In genomic region chr3:142028174-142028833, GRCh38 we compare ENCODE assay signal across 1 cellular context.
TF ChIP-seq lines count a peak whose summit lies in the region.

No MANE protein-coding gene starts in this region.

TF ChIP-seq in K562, 482 proteins besides CTCF, POLR2A, EP300 and RAD21 (continued from another document and continues in another):
- TF ChIP-seq STAT6 (CRISPR knock-in tag; IDR thresholded peaks at IDR 0.05), result no peak
- TF ChIP-seq HDAC2 (IDR thresholded peaks at IDR 0.05), result peak; percentile 70
- no peak for TF ChIP-seq ZNF740 (CRISPR knock-in tag; IDR thresholded peaks at IDR 0.05)
- TF ChIP-seq ZNF740 (tag; IDR thresholded peaks at IDR 0.05), result peak in 1 of 2 experiments; percentile 55; a peak in 1 of 4 replicates
- TF ChIP-seq ZNF589 (CRISPR knock-in tag; IDR thresholded peaks at IDR 0.05; ENCODE audit: low read depth), result peak; percentile 58
- TF ChIP-seq STAG1 (CRISPR knock-in tag; IDR thresholded peaks at IDR 0.05; ENCODE audit: borderline replicate concordance), result no peak
- TF ChIP-seq PHF8 (IDR thresholded peaks at IDR 0.05; ENCODE audit: borderline replicate concordance, low read length), result peak; percentile 39; the same call in 1 of the 2 replicates
- TF ChIP-seq ZNF140 (CRISPR knock-in tag; IDR thresholded peaks at IDR 0.05), result no peak
- TF ChIP-seq, protein P1, sequence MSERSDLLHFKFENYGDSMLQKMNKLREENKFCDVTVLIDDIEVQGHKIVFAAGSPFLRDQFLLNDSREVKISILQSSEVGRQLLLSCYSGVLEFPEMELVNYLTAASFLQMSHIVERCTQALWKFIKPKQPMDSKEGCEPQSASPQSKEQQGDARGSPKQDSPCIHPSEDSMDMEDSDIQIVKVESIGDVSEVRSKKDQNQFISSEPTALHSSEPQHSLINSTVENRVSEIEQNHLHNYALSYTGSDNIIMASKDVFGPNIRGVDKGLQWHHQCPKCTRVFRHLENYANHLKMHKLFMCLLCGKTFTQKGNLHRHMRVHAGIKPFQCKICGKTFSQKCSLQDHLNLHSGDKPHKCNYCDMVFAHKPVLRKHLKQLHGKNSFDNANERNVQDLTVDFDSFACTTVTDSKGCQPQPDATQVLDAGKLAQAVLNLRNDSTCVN (CRISPR knock-in tag; IDR thresholded peaks at IDR 0.05), result no peak
- peak; percentile 40 for TF ChIP-seq KDM5B (IDR thresholded peaks at IDR 0.05; ENCODE audit: insufficient replicate concordance, low read depth, low read length)
- TF ChIP-seq POLR2H (tag; IDR thresholded peaks at IDR 0.05; ENCODE audit: low read depth), result peak; percentile 3; the same call in 1 of the 2 replicates
- TF ChIP-seq FOXM1 (IDR thresholded peaks at IDR 0.05; ENCODE audit: low read depth), result peak; percentile 32; the same call in 1 of the 2 replicates
- TF ChIP-seq FOXM1 (CRISPR knock-in tag; IDR thresholded peaks at IDR 0.05; ENCODE audit: low read depth), result no peak
- peak in 1 of 2 experiments; percentile 69; a peak in 2 of 4 replicates for TF ChIP-seq HDAC1 (IDR thresholded peaks at IDR 0.05)
- TF ChIP-seq PHF21A (IDR thresholded peaks at IDR 0.05; ENCODE audit: borderline replicate concordance, low read depth), result no peak
- no peak for TF ChIP-seq GTF3C2 (IDR thresholded peaks at IDR 0.05; ENCODE audit: borderline replicate concordance, extremely low read depth, insufficient read length)
- TF ChIP-seq RBM39 (optimal IDR thresholded peaks at IDR 0.05; ENCODE audit: low read depth, low read length), result no peak
- no peak for TF ChIP-seq PATZ1 (CRISPR knock-in tag; IDR thresholded peaks at IDR 0.05; ENCODE audit: borderline replicate concordance)
- no peak for TF ChIP-seq ZNF518B (CRISPR knock-in tag; IDR thresholded peaks at IDR 0.05)
- TF ChIP-seq SNIP1 (IDR thresholded peaks at IDR 0.05; ENCODE audit: low read depth), result no peak
- TF ChIP-seq ZNF143 (CRISPR knock-in tag; IDR thresholded peaks at IDR 0.05), result no peak
- TF ChIP-seq, protein P2, sequence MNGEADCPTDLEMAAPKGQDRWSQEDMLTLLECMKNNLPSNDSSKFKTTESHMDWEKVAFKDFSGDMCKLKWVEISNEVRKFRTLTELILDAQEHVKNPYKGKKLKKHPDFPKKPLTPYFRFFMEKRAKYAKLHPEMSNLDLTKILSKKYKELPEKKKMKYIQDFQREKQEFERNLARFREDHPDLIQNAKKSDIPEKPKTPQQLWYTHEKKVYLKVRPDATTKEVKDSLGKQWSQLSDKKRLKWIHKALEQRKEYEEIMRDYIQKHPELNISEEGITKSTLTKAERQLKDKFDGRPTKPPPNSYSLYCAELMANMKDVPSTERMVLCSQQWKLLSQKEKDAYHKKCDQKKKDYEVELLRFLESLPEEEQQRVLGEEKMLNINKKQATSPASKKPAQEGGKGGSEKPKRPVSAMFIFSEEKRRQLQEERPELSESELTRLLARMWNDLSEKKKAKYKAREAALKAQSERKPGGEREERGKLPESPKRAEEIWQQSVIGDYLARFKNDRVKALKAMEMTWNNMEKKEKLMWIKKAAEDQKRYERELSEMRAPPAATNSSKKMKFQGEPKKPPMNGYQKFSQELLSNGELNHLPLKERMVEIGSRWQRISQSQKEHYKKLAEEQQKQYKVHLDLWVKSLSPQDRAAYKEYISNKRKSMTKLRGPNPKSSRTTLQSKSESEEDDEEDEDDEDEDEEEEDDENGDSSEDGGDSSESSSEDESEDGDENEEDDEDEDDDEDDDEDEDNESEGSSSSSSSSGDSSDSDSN (IDR thresholded peaks at IDR 0.05; ENCODE audit: borderline replicate concordance in 1 of 2, low read depth in 2 of 2, low read length in 2 of 2), result no peak
- no peak for TF ChIP-seq NR2F6 (CRISPR knock-in tag; IDR thresholded peaks at IDR 0.05)
- no peak for TF ChIP-seq CBX1 (IDR thresholded peaks at IDR 0.05; ENCODE audit: low read depth)
- TF ChIP-seq CEBPG (CRISPR knock-in tag; IDR thresholded peaks at IDR 0.05), result no peak
- no peak for TF ChIP-seq CEBPG (tag; conservative IDR thresholded peaks at IDR 0.05 in 1 of 2, IDR thresholded peaks at IDR 0.05 in 1 of 2)
- TF ChIP-seq PCBP1 (IDR thresholded peaks at IDR 0.05; ENCODE audit: low read depth, low read length, poor library complexity, severe bottlenecking), result peak; percentile 30
- no peak for TF ChIP-seq E4F1 (CRISPR knock-in tag; IDR thresholded peaks at IDR 0.05; ENCODE audit: borderline replicate concordance)
- no peak for TF ChIP-seq CLOCK (CRISPR knock-in tag; IDR thresholded peaks at IDR 0.05; ENCODE audit: borderline replicate concordance)
- TF ChIP-seq GATAD2B (IDR thresholded peaks at IDR 0.05; ENCODE audit: borderline replicate concordance), result 0 out of 2 replicates have a peak, but pooled peaks have one; percentile 53
